In genomic region chr19:49113762-49114629, GRCh38 we compare ENCODE assay signal across 1 cellular context.
A peak's percentile ranks its signal among the peaks of the same experiment; 100 is the strongest.
TF ChIP-seq lines count a peak whose summit lies in the region.

Gene LIN7B (plus strand): TSS chr19:49114370. CDS start chr19:49114405, 35 bp downstream.

TF ChIP-seq in HEK293, 187 proteins besides CTCF, POLR2A, EP300 and RAD21 (continued from another document and continues in another):
- TF ChIP-seq PRDM10 (tag by site-specific recombination; IDR thresholded peaks at IDR 0.05) (peak; percentile 43; the same call in 1 of the 2 replicates), ZNF843 (tag by site-specific recombination; IDR thresholded peaks at IDR 0.05) (no peak), KLF1 (tag by site-specific recombination; IDR thresholded peaks at IDR 0.05) (peak; percentile 52), PATZ1 (tag by site-specific recombination; IDR thresholded peaks at IDR 0.05) (peak; percentile 69), ZBTB10 (tag by site-specific recombination; IDR thresholded peaks at IDR 0.05) (peak; percentile 65; the same call in 1 of the 2 replicates), ZBTB26 (tag by site-specific recombination; optimal IDR thresholded peaks at IDR 0.05) (no peak), ZNF112 (tag by site-specific recombination; IDR thresholded peaks at IDR 0.05) (no peak), ZNF433 (tag by site-specific recombination; IDR thresholded peaks at IDR 0.05; ENCODE audit: low read depth) (no peak), SCRT1 (tag by site-specific recombination; IDR thresholded peaks at IDR 0.05; ENCODE audit: borderline replicate concordance) (0 out of 2 replicates have a peak, but pooled peaks have one; percentile 44), ZNF792 (tag by site-specific recombination; IDR thresholded peaks at IDR 0.05) (no peak), ZFP37 (tag by site-specific recombination; IDR thresholded peaks at IDR 0.05) (no peak), ZNF677 (tag by site-specific recombination; IDR thresholded peaks at IDR 0.05) (0 out of 2 replicates have a peak, but pooled peaks have one; percentile 35), OSR2 (tag by site-specific recombination; IDR thresholded peaks at IDR 0.05) (no peak), ZNF174 (tag by site-specific recombination; IDR thresholded peaks at IDR 0.05) (no peak), PBX3 (CRISPR knock-in tag; IDR thresholded peaks at IDR 0.05) (peak; percentile 57; the same call in 1 of the 2 replicates), OVOL3 (tag by site-specific recombination; IDR thresholded peaks at IDR 0.05) (no peak), ZNF768 (tag by site-specific recombination; IDR thresholded peaks at IDR 0.05) (no peak), SALL2 (tag by site-specific recombination; IDR thresholded peaks at IDR 0.05; ENCODE audit: borderline replicate concordance) (no peak), HOXA7 (CRISPR knock-in tag; IDR thresholded peaks at IDR 0.05; ENCODE audit: borderline replicate concordance) (no peak), ZFP41 (tag by site-specific recombination; IDR thresholded peaks at IDR 0.05; ENCODE audit: borderline replicate concordance) (no peak), ZNF585B (tag by site-specific recombination; IDR thresholded peaks at IDR 0.05) (no peak), KLF17 (tag by site-specific recombination; IDR thresholded peaks at IDR 0.05) (no peak), AEBP2 (tag by site-specific recombination; IDR thresholded peaks at IDR 0.05; ENCODE audit: borderline replicate concordance) (no peak), ZEB2 (tag by site-specific recombination; IDR thresholded peaks at IDR 0.05) (peak; percentile 62), REPIN1 (tag by site-specific recombination; IDR thresholded peaks at IDR 0.05; ENCODE audit: low read depth) (no peak), ZBTB7A (tag by site-specific recombination; IDR thresholded peaks at IDR 0.05; ENCODE audit: low read depth) (no peak), ZNF18 (tag by site-specific recombination; IDR thresholded peaks at IDR 0.05) (no peak), IKZF3 (tag by site-specific recombination; IDR thresholded peaks at IDR 0.05) (peak; percentile 66; the same call in 1 of the 2 replicates), GLI2 (tag by site-specific recombination; IDR thresholded peaks at IDR 0.05; ENCODE audit: borderline replicate concordance, low read depth) (no peak), ZNF777 (tag by site-specific recombination; IDR thresholded peaks at IDR 0.05; ENCODE audit: borderline replicate concordance) (no peak), ZNF791 (tag by site-specific recombination; IDR thresholded peaks at IDR 0.05) (no peak), ZNF654 (tag by site-specific recombination; IDR thresholded peaks at IDR 0.05; ENCODE audit: low read depth) (no peak), YY2 (tag by site-specific recombination; IDR thresholded peaks at IDR 0.05) (peak; percentile 39), ZBTB44 (tag by site-specific recombination; IDR thresholded peaks at IDR 0.05) (peak; percentile 42; the same call in 1 of the 2 replicates), ZNF549 (tag by site-specific recombination; IDR thresholded peaks at IDR 0.05) (no peak), ATF2 (tag by site-specific recombination; IDR thresholded peaks at IDR 0.05; ENCODE audit: low read depth) (no peak), ZNF530 (tag by site-specific recombination; IDR thresholded peaks at IDR 0.05; ENCODE audit: low read depth) (no peak), ZNF692 (tag by site-specific recombination; IDR thresholded peaks at IDR 0.05) (peak; percentile 68), YY1 (tag by site-specific recombination; IDR thresholded peaks at IDR 0.05) (no peak), ZNF138 (tag by site-specific recombination; IDR thresholded peaks at IDR 0.05; ENCODE audit: borderline replicate concordance) (no peak), ZNF16 (tag by site-specific recombination; IDR thresholded peaks at IDR 0.05; ENCODE audit: low read depth) (no peak)
